Comparison of ENCODE assay signal across 16 cellular contexts in the genomic region with DNA sequence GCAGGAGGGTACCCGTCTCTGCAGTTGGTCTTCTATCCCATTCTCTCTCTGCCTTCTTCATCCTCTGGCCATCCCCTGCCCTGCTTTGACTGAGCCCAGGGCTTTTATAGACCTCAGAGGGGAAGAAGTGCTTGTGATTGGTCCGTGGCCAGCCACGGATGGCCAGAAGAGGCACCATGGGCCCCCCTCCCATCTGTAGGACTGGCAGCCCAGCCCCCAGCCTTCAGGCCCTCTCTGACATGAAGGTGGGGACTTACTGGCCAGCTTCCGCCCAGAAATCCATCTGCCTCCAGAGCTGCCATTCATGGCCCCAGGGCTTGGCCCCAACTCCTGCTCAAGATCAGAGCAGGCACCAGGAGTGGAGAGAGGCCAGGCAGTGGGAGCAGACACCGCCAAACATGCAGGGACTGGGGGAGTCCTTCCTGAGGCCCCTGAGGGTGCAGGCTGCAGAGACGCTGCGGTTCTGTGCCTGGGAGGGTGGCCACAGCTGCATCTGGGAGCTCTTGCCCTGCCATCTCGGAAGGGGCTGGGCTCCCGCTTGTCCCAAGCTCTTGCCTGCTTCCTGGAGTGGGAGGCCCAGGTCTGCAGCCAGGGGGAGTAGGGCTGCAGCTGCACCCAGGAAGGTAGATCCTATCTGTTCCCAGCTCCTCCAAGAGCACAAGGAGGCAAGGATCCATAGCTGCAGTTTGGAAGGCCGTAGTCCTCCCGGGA.
"Had no signal": no experiment of that assay in that cellular context is flagged by ENCODE, and none has a peak within 500 bp of the region (broad histone marks: within the 10 kb centered on the region; RNA-seq: fewer than 3 reads in every experiment).

No MANE protein-coding gene starts in this region.

- H3K4me1 Mint-ChIP-seq: activated naive CD8-positive, alpha-beta T cell treated with anti-CD3 and anti-CD28 coated beads for 36 hours had no signal

- H3K36me3 ChIP-seq: colonic mucosa, esophagus squamous epithelium had no signal

- H3K4me3 Mint-ChIP-seq: activated CD8-positive, alpha-beta T cell treated with anti-CD3 and anti-CD28 coated beads for 36 hours; activated naive CD8-positive, alpha-beta T cell treated with anti-CD3 and anti-CD28 coated beads for 36 hours; activated T-cell treated with anti-CD3 and anti-CD28 coated beads, Interleukin-2, amount 50 U/mL, for 72 hours had no signal

- H3K4me3 ChIP-seq: body of pancreas, colonic mucosa, esophagus squamous epithelium, hepatocyte had no signal

- H3K27ac Mint-ChIP-seq: activated CD8-positive, alpha-beta T cell treated with anti-CD3 and anti-CD28 coated beads for 36 hours; activated naive CD8-positive, alpha-beta T cell treated with anti-CD3 and anti-CD28 coated beads for 36 hours; activated T-cell treated with anti-CD3 and anti-CD28 coated beads, Interleukin-2, amount 50 U/mL, for 72 hours had no signal

- H3K79me2 ChIP-seq: hepatocyte had no signal

- H3K27me3 ChIP-seq: body of pancreas, colonic mucosa, esophagus squamous epithelium, hepatocyte had no signal

- H3K27ac ChIP-seq: body of pancreas, colonic mucosa, esophagus squamous epithelium, hepatocyte had no signal

- H3K27me3 Mint-ChIP-seq: activated CD8-positive, alpha-beta T cell treated with anti-CD3 and anti-CD28 coated beads for 36 hours; activated naive CD8-positive, alpha-beta T cell treated with anti-CD3 and anti-CD28 coated beads for 36 hours had no signal

- H2AFZ ChIP-seq: hepatocyte had no signal

- H3K4me2 ChIP-seq: hepatocyte had no signal

- DNase-seq: activated CD8-positive, alpha-beta memory T cell treated with anti-CD3 and anti-CD28 coated beads, Interleukin-2, amount 50 U/mL, for 48 hours; activated CD8-positive, alpha-beta T cell treated with anti-CD3 and anti-CD28 coated beads for 36 hours; activated naive CD8-positive, alpha-beta T cell treated with anti-CD3 and anti-CD28 coated beads for 36 hours; activated T-cell treated with anti-CD3 and anti-CD28 coated beads, Interleukin-2, amount 50 U/mL, for 72 hours; amygdala; body of pancreas; central memory CD4-positive, alpha-beta T cell; colonic mucosa; esophagus squamous epithelium; kidney glomerular epithelial cell; midbrain; stimulated activated CD4-positive, alpha-beta T cell treated with anti-CD3 and anti-CD28 coated beads, Interleukin-12 subunit alpha, Interleukin-12 subunit beta, amount 100 ng/mL, for 4 hours; stimulated activated CD4-positive, alpha-beta T cell treated with anti-CD3 and anti-CD28 coated beads, Interleukin-2, amount 100 ng/mL, for 24 hours; T-helper 1 cell; T1000 had no signal

- H3K4me1 ChIP-seq: body of pancreas, colonic mucosa, esophagus squamous epithelium had no signal

- ATAC-seq: activated CD8-positive, alpha-beta T cell treated with anti-CD3 and anti-CD28 coated beads for 36 hours; activated T-cell treated with anti-CD3 and anti-CD28 coated beads, Interleukin-2, amount 50 U/mL, for 72 hours; body of pancreas had no signal
